In genomic region chr5:37738057-37738691, GRCh38 we compare ENCODE assay signal across 9 cellular contexts.
A peak's percentile ranks its signal among the peaks of the same experiment; 100 is the strongest.
DNase-seq lines count a peak whose midpoint lies in the region; ATAC-seq and TF ChIP-seq lines count a peak whose summit lies in the region.
"Had no signal": no experiment of that assay in that cellular context is flagged by ENCODE, and none has a peak within 500 bp of the region (broad histone marks: within the 10 kb centered on the region; RNA-seq: fewer than 3 reads in every experiment).

No MANE protein-coding gene starts in this region.

- H3K4me3 ChIP-seq in fibroblast of lung (replicated peaks in 1 of 4; ENCODE audit: control extremely low read depth in 1 of 4, insufficient read depth in 1 of 4, low read depth in 3 of 4, low read length in 4 of 4) (peak overlapping the region in 1 of 4 experiments; percentile 7), subcutaneous abdominal adipose tissue (ENCODE audit: low read depth in 1 of 5, low read length in 5 of 5) (no peak overlapping the region)

- H4K20me1 ChIP-seq in fibroblast of lung (ENCODE audit: control insufficient read depth, extremely low read depth, insufficient read depth, low read length) = no peaks in the 10 kb centered on the region

- H3K27me3 ChIP-seq in fibroblast of lung (ENCODE audit: control insufficient read depth, insufficient read depth, low read length) (no peaks in the 10 kb centered on the region), subcutaneous abdominal adipose tissue (ENCODE audit: control insufficient read depth in 5 of 5, insufficient read depth in 4 of 5, low read length in 5 of 5) (no peaks in the 10 kb centered on the region)

- H3K79me2 ChIP-seq in fibroblast of lung (ENCODE audit: control insufficient read depth, insufficient read depth, low read length) = no peaks in the 10 kb centered on the region

- H3K27ac ChIP-seq in fibroblast of lung (ENCODE audit: insufficient read depth, low read length) (peak overlapping the region; percentile 70), subcutaneous abdominal adipose tissue (ENCODE audit: low read depth, low read length) (peak overlapping the region; percentile 38)

- DNase-seq in DMS79 treated with DMSO at 0.1 percent for 48 hours (lab: John Stamatoyannopoulos, UW) (peak; percentile 73), RPMI8226 (peak; percentile 89), fibroblast of lung (ENCODE audit: low read depth in 2 of 2) (peak; percentile 93 to 96), GF-D8 (lab: John Stamatoyannopoulos, UW) (no peak)
- no peak for DNase-seq in stimulated activated CD4-positive, alpha-beta T cell treated with anti-CD3 and anti-CD28 coated beads, Interleukin-4, amount 100 ng/mL, for 4 hours
- DNase-seq: naive B cell had no signal

- H2AFZ ChIP-seq in fibroblast of lung (ENCODE audit: low read length) = no peak overlapping the region

- H3K4me1 ChIP-seq in fibroblast of lung (ENCODE audit: control insufficient read depth, extremely low read depth, insufficient read depth, low read length) (peaks cover 20% of the 10 kb centered on the region), subcutaneous abdominal adipose tissue (ENCODE audit: control insufficient read depth in 5 of 5, insufficient read depth in 5 of 5, low read length in 5 of 5) (peaks cover 2 to 29% (median 25%) of the 10 kb centered on the region in 5 donors)

- no peak for TF ChIP-seq CTCF in fibroblast of lung (conservative IDR thresholded peaks at IDR 0.05 in 1 of 2, IDR thresholded peaks at IDR 0.05 in 1 of 2; ENCODE audit: low read depth in 1 of 2, low read length in 2 of 2)

- H3K4me2 ChIP-seq in fibroblast of lung (ENCODE audit: extremely low read depth, insufficient read depth, low read length) = peak overlapping the region; percentile 65

- no peaks in the 10 kb centered on the region for H3K9me3 ChIP-seq in fibroblast of lung (ENCODE audit: control insufficient read depth, insufficient read depth, low read depth, low read length)
- H3K9me3 ChIP-seq in subcutaneous abdominal adipose tissue (ENCODE audit: control insufficient read depth in 5 of 5, low read length in 5 of 5) = no peaks in the 10 kb centered on the region

- ATAC-seq in GM19452 (IDR thresholded peaks at IDR 0.05; ENCODE audit: unreplicated experiment) (peak; percentile 93), HG03460 (IDR thresholded peaks at IDR 0.05; ENCODE audit: unreplicated experiment) (peak; percentile 68)

- H3K36me3 ChIP-seq in fibroblast of lung (ENCODE audit: control insufficient read depth, insufficient read depth, low read length) (no peaks in the 10 kb centered on the region), subcutaneous abdominal adipose tissue (ENCODE audit: control insufficient read depth in 5 of 5, insufficient read depth in 5 of 5, low read length in 5 of 5) (peaks cover 2 to 6% (median 5%) of the 10 kb centered on the region in 5 donors)

- H3K9ac ChIP-seq in fibroblast of lung (ENCODE audit: insufficient read depth, low read length) (no peak overlapping the region), subcutaneous abdominal adipose tissue (ENCODE audit: low read length in 5 of 5) (no peak overlapping the region)

Comparison
In these comparisons a context has a peak if more than half of its experiments do, and no peak if none do; other contexts are left out.
1. DNase-seq: peak in DMS79 treated with DMSO at 0.1 percent for 48 hours (single experiment), RPMI8226 (single experiment) and fibroblast of lung (2 of 2); none in stimulated activated CD4-positive, alpha-beta T cell treated with anti-CD3 and anti-CD28 coated beads, Interleukin-4, amount 100 ng/mL, for 4 hours (0 of 2) and GF-D8 (single experiment).